1 cellular context compared by ENCODE assay signal in the genomic region with DNA sequence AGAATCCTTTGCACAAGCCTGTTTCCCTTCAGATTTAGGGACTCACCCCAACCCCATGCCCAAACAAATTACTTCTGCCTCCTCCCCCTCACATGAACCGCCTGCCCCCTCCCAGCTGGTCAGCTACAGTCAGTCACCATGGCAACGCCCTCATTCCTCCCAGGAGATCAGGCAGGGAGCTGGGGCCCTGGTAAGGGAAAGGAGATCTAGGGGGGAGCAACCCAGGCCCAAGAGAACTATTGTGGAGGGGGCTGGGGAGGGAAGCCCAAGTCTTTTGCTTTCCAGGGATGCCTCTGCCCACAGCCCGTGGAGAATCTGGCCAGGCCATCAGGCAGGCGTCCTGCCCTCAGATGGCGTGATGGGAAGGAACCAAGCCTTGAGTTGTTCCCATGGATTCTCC.
TF ChIP-seq lines count a peak whose summit lies in the region.

No MANE protein-coding gene starts in this region.

TF ChIP-seq in GM23338, 12 proteins besides CTCF, POLR2A, EP300 and RAD21 (continued from another document):
- TF ChIP-seq, protein P1, sequence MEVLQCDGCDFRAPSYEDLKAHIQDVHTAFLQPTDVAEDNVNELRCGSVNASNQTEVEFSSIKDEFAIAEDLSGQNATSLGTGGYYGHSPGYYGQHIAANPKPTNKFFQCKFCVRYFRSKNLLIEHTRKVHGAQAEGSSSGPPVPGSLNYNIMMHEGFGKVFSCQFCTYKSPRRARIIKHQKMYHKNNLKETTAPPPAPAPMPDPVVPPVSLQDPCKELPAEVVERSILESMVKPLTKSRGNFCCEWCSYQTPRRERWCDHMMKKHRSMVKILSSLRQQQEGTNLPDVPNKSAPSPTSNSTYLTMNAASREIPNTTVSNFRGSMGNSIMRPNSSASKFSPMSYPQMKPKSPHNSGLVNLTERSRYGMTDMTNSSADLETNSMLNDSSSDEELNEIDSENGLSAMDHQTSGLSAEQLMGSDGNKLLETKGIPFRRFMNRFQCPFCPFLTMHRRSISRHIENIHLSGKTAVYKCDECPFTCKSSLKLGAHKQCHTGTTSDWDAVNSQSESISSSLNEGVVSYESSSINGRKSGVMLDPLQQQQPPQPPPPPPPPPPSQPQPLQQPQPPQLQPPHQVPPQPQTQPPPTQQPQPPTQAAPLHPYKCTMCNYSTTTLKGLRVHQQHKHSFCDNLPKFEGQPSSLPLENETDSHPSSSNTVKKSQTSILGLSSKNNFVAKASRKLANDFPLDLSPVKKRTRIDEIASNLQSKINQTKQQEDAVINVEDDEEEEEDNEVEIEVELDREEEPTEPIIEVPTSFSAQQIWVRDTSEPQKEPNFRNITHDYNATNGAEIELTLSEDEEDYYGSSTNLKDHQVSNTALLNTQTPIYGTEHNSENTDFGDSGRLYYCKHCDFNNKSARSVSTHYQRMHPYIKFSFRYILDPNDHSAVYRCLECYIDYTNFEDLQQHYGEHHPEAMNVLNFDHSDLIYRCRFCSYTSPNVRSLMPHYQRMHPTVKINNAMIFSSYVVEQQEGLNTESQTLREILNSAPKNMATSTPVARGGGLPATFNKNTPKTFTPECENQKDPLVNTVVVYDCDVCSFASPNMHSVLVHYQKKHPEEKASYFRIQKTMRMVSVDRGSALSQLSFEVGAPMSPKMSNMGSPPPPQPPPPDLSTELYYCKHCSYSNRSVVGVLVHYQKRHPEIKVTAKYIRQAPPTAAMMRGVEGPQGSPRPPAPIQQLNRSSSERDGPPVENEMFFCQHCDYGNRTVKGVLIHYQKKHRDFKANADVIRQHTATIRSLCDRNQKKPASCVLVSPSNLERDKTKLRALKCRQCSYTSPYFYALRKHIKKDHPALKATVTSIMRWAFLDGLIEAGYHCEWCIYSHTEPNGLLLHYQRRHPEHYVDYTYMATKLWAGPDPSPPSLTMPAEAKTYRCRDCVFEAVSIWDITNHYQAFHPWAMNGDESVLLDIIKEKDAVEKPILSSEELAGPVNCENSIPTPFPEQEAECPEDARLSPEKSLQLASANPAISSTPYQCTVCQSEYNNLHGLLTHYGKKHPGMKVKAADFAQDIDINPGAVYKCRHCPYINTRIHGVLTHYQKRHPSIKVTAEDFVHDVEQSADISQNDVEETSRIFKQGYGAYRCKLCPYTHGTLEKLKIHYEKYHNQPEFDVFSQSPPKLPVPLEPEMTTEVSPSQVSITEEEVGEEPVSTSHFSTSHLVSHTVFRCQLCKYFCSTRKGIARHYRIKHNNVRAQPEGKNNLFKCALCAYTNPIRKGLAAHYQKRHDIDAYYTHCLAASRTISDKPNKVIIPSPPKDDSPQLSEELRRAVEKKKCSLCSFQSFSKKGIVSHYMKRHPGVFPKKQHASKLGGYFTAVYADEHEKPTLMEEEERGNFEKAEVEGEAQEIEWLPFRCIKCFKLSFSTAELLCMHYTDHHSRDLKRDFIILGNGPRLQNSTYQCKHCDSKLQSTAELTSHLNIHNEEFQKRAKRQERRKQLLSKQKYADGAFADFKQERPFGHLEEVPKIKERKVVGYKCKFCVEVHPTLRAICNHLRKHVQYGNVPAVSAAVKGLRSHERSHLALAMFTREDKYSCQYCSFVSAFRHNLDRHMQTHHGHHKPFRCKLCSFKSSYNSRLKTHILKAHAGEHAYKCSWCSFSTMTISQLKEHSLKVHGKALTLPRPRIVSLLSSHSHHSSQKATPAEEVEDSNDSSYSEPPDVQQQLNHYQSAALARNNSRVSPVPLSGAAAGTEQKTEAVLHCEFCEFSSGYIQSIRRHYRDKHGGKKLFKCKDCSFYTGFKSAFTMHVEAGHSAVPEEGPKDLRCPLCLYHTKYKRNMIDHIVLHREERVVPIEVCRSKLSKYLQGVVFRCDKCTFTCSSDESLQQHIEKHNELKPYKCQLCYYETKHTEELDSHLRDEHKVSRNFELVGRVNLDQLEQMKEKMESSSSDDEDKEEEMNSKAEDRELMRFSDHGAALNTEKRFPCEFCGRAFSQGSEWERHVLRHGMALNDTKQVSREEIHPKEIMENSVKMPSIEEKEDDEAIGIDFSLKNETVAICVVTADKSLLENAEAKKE (CRISPR knock-in tag; IDR thresholded peaks at IDR 0.05) = no peak
- no peak for TF ChIP-seq CREB1 (CRISPR knock-in tag; IDR thresholded peaks at IDR 0.05; ENCODE audit: low read depth)
- TF ChIP-seq ZNF331 (CRISPR knock-in tag; IDR thresholded peaks at IDR 0.05; ENCODE audit: low read depth) = no peak
- TF ChIP-seq, protein P2, sequence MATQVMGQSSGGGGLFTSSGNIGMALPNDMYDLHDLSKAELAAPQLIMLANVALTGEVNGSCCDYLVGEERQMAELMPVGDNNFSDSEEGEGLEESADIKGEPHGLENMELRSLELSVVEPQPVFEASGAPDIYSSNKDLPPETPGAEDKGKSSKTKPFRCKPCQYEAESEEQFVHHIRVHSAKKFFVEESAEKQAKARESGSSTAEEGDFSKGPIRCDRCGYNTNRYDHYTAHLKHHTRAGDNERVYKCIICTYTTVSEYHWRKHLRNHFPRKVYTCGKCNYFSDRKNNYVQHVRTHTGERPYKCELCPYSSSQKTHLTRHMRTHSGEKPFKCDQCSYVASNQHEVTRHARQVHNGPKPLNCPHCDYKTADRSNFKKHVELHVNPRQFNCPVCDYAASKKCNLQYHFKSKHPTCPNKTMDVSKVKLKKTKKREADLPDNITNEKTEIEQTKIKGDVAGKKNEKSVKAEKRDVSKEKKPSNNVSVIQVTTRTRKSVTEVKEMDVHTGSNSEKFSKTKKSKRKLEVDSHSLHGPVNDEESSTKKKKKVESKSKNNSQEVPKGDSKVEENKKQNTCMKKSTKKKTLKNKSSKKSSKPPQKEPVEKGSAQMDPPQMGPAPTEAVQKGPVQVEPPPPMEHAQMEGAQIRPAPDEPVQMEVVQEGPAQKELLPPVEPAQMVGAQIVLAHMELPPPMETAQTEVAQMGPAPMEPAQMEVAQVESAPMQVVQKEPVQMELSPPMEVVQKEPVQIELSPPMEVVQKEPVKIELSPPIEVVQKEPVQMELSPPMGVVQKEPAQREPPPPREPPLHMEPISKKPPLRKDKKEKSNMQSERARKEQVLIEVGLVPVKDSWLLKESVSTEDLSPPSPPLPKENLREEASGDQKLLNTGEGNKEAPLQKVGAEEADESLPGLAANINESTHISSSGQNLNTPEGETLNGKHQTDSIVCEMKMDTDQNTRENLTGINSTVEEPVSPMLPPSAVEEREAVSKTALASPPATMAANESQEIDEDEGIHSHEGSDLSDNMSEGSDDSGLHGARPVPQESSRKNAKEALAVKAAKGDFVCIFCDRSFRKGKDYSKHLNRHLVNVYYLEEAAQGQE (IDR thresholded peaks at IDR 0.05; ENCODE audit: unreplicated experiment) = no peak
